Comparison of ENCODE assay signal across 8 cellular contexts in genomic region chr3:46845860-46846623, GRCh38. TPM values are rescaled to one million over a fixed set of nuclear protein-coding genes. Genes with fewer than 3 reads are reported as not detected.
DNase-seq lines count a peak whose midpoint lies in the region; ATAC-seq, FAIRE-seq and TF ChIP-seq lines count a peak whose summit lies in the region.

No MANE protein-coding gene starts in this region.

- no peaks in the 10 kb centered on the region for H3K36me3 ChIP-seq in pancreas
- H3K36me3 ChIP-seq in thymus (ENCODE audit: control insufficient read depth, insufficient read depth): no peaks in the 10 kb centered on the region

- H3K9me3 Mint-ChIP-seq in activated naive CD4-positive, alpha-beta T cell treated with anti-CD3 and anti-CD28 coated beads, Interleukin-2, amount 10 ng/mL, durations not matched to agents 7 days and 5 days: peaks cover 7% of the 10 kb centered on the region
- H3K9me3 Mint-ChIP-seq in glutamatergic neuron (ENCODE audit: unreplicated experiment): peaks cover 1% of the 10 kb centered on the region

- intact Hi-C loops in pancreas (cut with DNase I): no loop called here

- H3K4me3 Mint-ChIP-seq in activated naive CD4-positive, alpha-beta T cell treated with anti-CD3 and anti-CD28 coated beads, Interleukin-2, amount 10 ng/mL, durations not matched to agents 7 days and 5 days: peak overlapping the region; percentile 63
- H3K4me3 Mint-ChIP-seq in glutamatergic neuron (ENCODE audit: unreplicated experiment): no peak overlapping the region

- peak; percentile 27 for DNase-seq in AG04450 (ENCODE audit: low read depth, low spot score)
- DNase-seq in SHP77 treated with DMSO at 0.1 percent for 48 hours (lab: John Stamatoyannopoulos, UW): peak; percentile 28
- peak; percentile 82 for DNase-seq in activated naive CD4-positive, alpha-beta T cell treated with anti-CD3 and anti-CD28 coated beads, Interleukin-2, amount 10 ng/mL, durations not matched to agents 7 days and 5 days
- DNase-seq in glutamatergic neuron: peak; percentile 72
- peak; percentile 82 to 91 (median 87) for DNase-seq in pancreas

- H3K27me3 Mint-ChIP-seq in activated naive CD4-positive, alpha-beta T cell treated with anti-CD3 and anti-CD28 coated beads, Interleukin-2, amount 10 ng/mL, durations not matched to agents 7 days and 5 days: peaks cover 54% of the 10 kb centered on the region
- H3K27me3 Mint-ChIP-seq in glutamatergic neuron (ENCODE audit: unreplicated experiment): peaks cover 2% of the 10 kb centered on the region

- H3K27ac ChIP-seq in AG04450 (ENCODE audit: low read depth, low read length) (peak overlapping the region; percentile 47), pancreas (peak overlapping the region; percentile 68 to 89 (median 81)), thymus (ENCODE audit: low read depth) (peak overlapping the region; percentile 70)

- FAIRE-seq in pancreas (lab: Jason Lieb, UNC): no peak

- TF ChIP-seq CTCF in AG04450 (IDR thresholded peaks at IDR 0.05; ENCODE audit: low read depth, low read length) (peak; percentile 49), glutamatergic neuron (IDR thresholded peaks at IDR 0.05; ENCODE audit: partially characterized antibody, unreplicated experiment) (peak; percentile 66), pancreas (IDR thresholded peaks at IDR 0.05) (peak; percentile 26 to 52 (median 41))

- WGBS in pancreas, 2 donors: 1% methylated on average over 53 of the region's 53 CpGs
- WGBS in thymus: 4% methylated on average over 53 of the region's 53 CpGs

- H3K36me3 Mint-ChIP-seq in activated naive CD4-positive, alpha-beta T cell treated with anti-CD3 and anti-CD28 coated beads, Interleukin-2, amount 10 ng/mL, durations not matched to agents 7 days and 5 days: peaks cover 4% of the 10 kb centered on the region
- H3K36me3 Mint-ChIP-seq in glutamatergic neuron (ENCODE audit: unreplicated experiment): peaks cover 4% of the 10 kb centered on the region

- ATAC-seq in GM18907 (IDR thresholded peaks at IDR 0.05; ENCODE audit: unreplicated experiment) (peak; percentile 58), HG03342 (IDR thresholded peaks at IDR 0.05; ENCODE audit: unreplicated experiment) (peak; percentile 78), pancreas (peak; percentile 82 to 93 (median 90))

- POLR2A ChIA-PET in AG04450 (lab: Yijun Ruan, JAX): interaction anchor here (0.5 to 1.1 kb wide), 5 partner anchors 63 to 661 kb away, joined by 3 to 4 read pairs (median 3); no protein-coding TSS in a partner anchor

- H3K4me1 ChIP-seq in pancreas (peaks cover 0 to 3% (median 0%) of the 10 kb centered on the region in 3 donors), thymus (ENCODE audit: control insufficient read depth, insufficient read depth, low read length) (peaks cover 5% of the 10 kb centered on the region)

- H3K27me3 ChIP-seq in AG04450 (ENCODE audit: control insufficient read depth, insufficient read depth, low read length) (peaks cover 7% of the 10 kb centered on the region), pancreas (no peaks in the 10 kb centered on the region), thymus (ENCODE audit: control insufficient read depth, insufficient read depth) (no peaks in the 10 kb centered on the region)

- H3K9me3 ChIP-seq in AG04450 (ENCODE audit: control insufficient read depth, insufficient read depth, low read length) (no peaks in the 10 kb centered on the region; the same call in 1 of the 2 replicates), pancreas (no peaks in the 10 kb centered on the region), thymus (ENCODE audit: control insufficient read depth) (no peaks in the 10 kb centered on the region)

- H3K4me1 Mint-ChIP-seq in activated naive CD4-positive, alpha-beta T cell treated with anti-CD3 and anti-CD28 coated beads, Interleukin-2, amount 10 ng/mL, durations not matched to agents 7 days and 5 days: peaks cover 16% of the 10 kb centered on the region
- no peaks in the 10 kb centered on the region for H3K4me1 Mint-ChIP-seq in glutamatergic neuron (ENCODE audit: low read depth, unreplicated experiment)

- H3K4me3 ChIP-seq in AG04450 (ENCODE audit: low read depth, low read length): peak overlapping the region; percentile 58
- peak overlapping the region; percentile 34 to 59 (median 48) for H3K4me3 ChIP-seq in pancreas
- peak overlapping the region; percentile 63 for H3K4me3 ChIP-seq in thymus (ENCODE audit: low read length)

- CTCF ChIA-PET in AG04450 (lab: Charles Lee): interaction anchor here (0.6 to 4.3 kb wide), 29 partner anchors 12 to 1434 kb away, joined by 3 to 30 read pairs (median 5); no protein-coding TSS in a partner anchor
- CTCF ChIA-PET in activated naive CD4-positive, alpha-beta T cell treated with anti-CD3 and anti-CD28 coated beads, Interleukin-2, amount 10 ng/mL, durations not matched to agents 7 days and 5 days (lab: Charles Lee): interaction anchor here (0.9 to 1.8 kb wide), 3 partner anchors 14 to 150 kb away, joined by 3 to 5 read pairs (median 3); no protein-coding TSS in a partner anchor

- no peak overlapping the region for H3K27ac Mint-ChIP-seq in activated naive CD4-positive, alpha-beta T cell treated with anti-CD3 and anti-CD28 coated beads, Interleukin-2, amount 10 ng/mL, durations not matched to agents 7 days and 5 days
- no peak overlapping the region for H3K27ac Mint-ChIP-seq in glutamatergic neuron (ENCODE audit: unreplicated experiment)

RNA-seq across cellular contexts. Expression of gene MYL3, which starts 17.2 kb away (rescaled TPM):
- polyA plus RNA-seq in AG04450 (2011; rRNA removed): not detected in 2 replicates
- polyA minus RNA-seq in AG04450 (2011; rRNA and poly(A)+ RNA removed): not detected in 2 replicates
- not detected for total RNA-seq in glutamatergic neuron (ENCODE audit: unreplicated experiment)
- total RNA-seq in pancreas: 1 to 10 TPM in 1 of 6 donors, under 1 TPM in 3, not detected in 2; 0.26 to 2.4 (median 0.37) TPM
- polyA plus RNA-seq in pancreas: 1 to 10 TPM; 1.0 to 2.5 TPM
- polyA plus RNA-seq in thymus: 0.50 TPM

RNA-seq across cellular contexts. Expression of gene PTH1R, which starts 31.5 kb away (rescaled TPM):
- polyA plus RNA-seq in AG04450 (2011; rRNA removed) (0.05 and 0.09 TPM in 2 replicates), pancreas (10 to 100 TPM; 32.0 to 34.8 TPM), thymus (6.9 TPM)
- polyA minus RNA-seq in AG04450 (2011; rRNA and poly(A)+ RNA removed): not detected in 2 replicates
- total RNA-seq in glutamatergic neuron (ENCODE audit: unreplicated experiment) (0.29 TPM), pancreas (1 to 10 TPM in 4 of 6 donors, under 1 TPM in 2; 0.49 to 2.9 (median 1.3) TPM)

Comparison
In these comparisons a context has a peak if more than half of its experiments do, and no peak if none do; other contexts are left out.
1. Peak in every context shown above with its lines: DNase-seq, ATAC-seq, H3K4me3 ChIP-seq and H3K27ac ChIP-seq.
2. DNase-seq: peak in every context shown above with its lines; median percentile 87 in pancreas; 82 in activated naive CD4-positive, alpha-beta T cell treated with anti-CD3 and anti-CD28 coated beads, Interleukin-2, amount 10 ng/mL, durations not matched to agents 7 days and 5 days; 72 in glutamatergic neuron; 28 in SHP77 treated with DMSO at 0.1 percent for 48 hours; 27 in AG04450.